12 cellular contexts compared by ENCODE assay signal in genomic region chr17:50565559-50566350, GRCh38. TPM values are rescaled to one million over a fixed set of nuclear protein-coding genes. Genes with fewer than 3 reads are reported as not detected.
DNase-seq lines count a peak whose midpoint lies in the region; ATAC-seq and TF ChIP-seq lines count a peak whose summit lies in the region.
"Had no signal": no experiment of that assay in that cellular context is flagged by ENCODE, and none has a peak within 500 bp of the region (broad histone marks: within the 10 kb centered on the region; RNA-seq: fewer than 3 reads in every experiment).

No MANE protein-coding gene starts in this region.

- H3K4me3 Mint-ChIP-seq in CD4-positive, alpha-beta memory T cell = peak overlapping the region in 2 of 8 donors; percentile 32 to 55
- no peak overlapping the region for H3K4me3 Mint-ChIP-seq in progenitor cell of endocrine pancreas (ENCODE audit: low read depth)
- H3K4me3 Mint-ChIP-seq: activated CD4-positive, alpha-beta memory T cell treated with anti-CD3 and anti-CD28 coated beads for 36 hours; stimulated activated naive CD8-positive, alpha-beta T cell treated with anti-CD3 and anti-CD28 coated beads, Interleukin-15, amount 100 ng/mL, for 72 hours had no signal

- peak in 4 of 5 donors; percentile 29 to 65 (median 38) for DNase-seq in CD4-positive, alpha-beta memory T cell
- DNase-seq in NCI-H1092 treated with DMSO at 0.1 percent for 48 hours (lab: John Stamatoyannopoulos, UW) (peak; percentile 47), amygdala (lab: John Stamatoyannopoulos, UW) (peak in 44 of 56 donors; percentile 13 to 79 (median 50)), lung microvascular endothelial cell (ENCODE audit: low read depth in 2 of 2) (peak; percentile 26 to 64), GDM1 (lab: John Stamatoyannopoulos, UW) (no peak), NCI-H2107 (lab: John Stamatoyannopoulos, UW) (no peak), progenitor cell of endocrine pancreas (ENCODE audit: low spot score, unreplicated experiment) (no peak)
- DNase-seq: activated CD4-positive, alpha-beta memory T cell treated with anti-CD3 and anti-CD28 coated beads for 36 hours; stimulated activated naive CD8-positive, alpha-beta T cell treated with anti-CD3 and anti-CD28 coated beads, Interleukin-15, amount 100 ng/mL, for 72 hours had no signal

- POLR2A ChIA-PET in CD4-positive, alpha-beta memory T cell (lab: Charles Lee; ENCODE audit: partially characterized antibody) = no interaction called here

- intact Hi-C loops in CD4-positive, alpha-beta memory T cell (cut with micrococcal nuclease) = no loop called here

- peaks cover 9 to 27% (median 17%) of the 10 kb centered on the region in 4 donors for H3K4me1 Mint-ChIP-seq in CD4-positive, alpha-beta memory T cell
- H3K4me1 Mint-ChIP-seq in progenitor cell of endocrine pancreas (ENCODE audit: low read depth) = peaks cover 23% of the 10 kb centered on the region

- H3K27ac ChIP-seq in CD4-positive, alpha-beta memory T cell (ENCODE audit: low read depth, low read length) = no peak overlapping the region
- H3K27ac ChIP-seq: neutrophil had no signal

- TF ChIP-seq CTCF in progenitor cell of endocrine pancreas (IDR thresholded peaks at IDR 0.05; ENCODE audit: unreplicated experiment) = no peak

- no peak for ATAC-seq in GM19324 (IDR thresholded peaks at IDR 0.05; ENCODE audit: low FRiP score, unreplicated experiment)
- ATAC-seq: stimulated activated naive CD8-positive, alpha-beta T cell treated with anti-CD3 and anti-CD28 coated beads, Interleukin-15, amount 100 ng/mL, for 72 hours had no signal

- CTCF ChIA-PET in CD4-positive, alpha-beta memory T cell (lab: Charles Lee; ENCODE audit: partially characterized antibody) = no interaction called here

- H3K36me3 Mint-ChIP-seq in CD4-positive, alpha-beta memory T cell = no peaks in the 10 kb centered on the region
- H3K36me3 Mint-ChIP-seq in progenitor cell of endocrine pancreas (ENCODE audit: insufficient read depth) = no peaks in the 10 kb centered on the region
- H3K36me3 Mint-ChIP-seq: activated CD4-positive, alpha-beta memory T cell treated with anti-CD3 and anti-CD28 coated beads for 36 hours had no signal

- H3K27me3 ChIP-seq in CD4-positive, alpha-beta memory T cell (ENCODE audit: insufficient read depth, low read length) = peaks cover 21% of the 10 kb centered on the region

- H3K27ac Mint-ChIP-seq in CD4-positive, alpha-beta memory T cell = peak overlapping the region in 6 of 7 donors; percentile 23 to 88 (median 60)
- H3K27ac Mint-ChIP-seq in progenitor cell of endocrine pancreas = no peak overlapping the region
- H3K27ac Mint-ChIP-seq: activated CD4-positive, alpha-beta memory T cell treated with anti-CD3 and anti-CD28 coated beads for 36 hours had no signal

- H3K9me3 ChIP-seq in CD4-positive, alpha-beta memory T cell (ENCODE audit: control insufficient read depth in 1 of 2, low read length in 2 of 2) = no peaks in the 10 kb centered on the region
- H3K9me3 ChIP-seq: neutrophil had no signal

- peaks cover 27% of the 10 kb centered on the region for H3K4me1 ChIP-seq in CD4-positive, alpha-beta memory T cell (ENCODE audit: insufficient read depth, low read length)

- H3K36me3 ChIP-seq in CD4-positive, alpha-beta memory T cell (ENCODE audit: insufficient read depth, low read length) = no peaks in the 10 kb centered on the region
- H3K36me3 ChIP-seq: neutrophil had no signal

- H3K4me3 ChIP-seq in CD4-positive, alpha-beta memory T cell (ENCODE audit: low read length in 2 of 2) = no peak overlapping the region

- no peaks in the 10 kb centered on the region for H3K9me3 Mint-ChIP-seq in CD4-positive, alpha-beta memory T cell
- no peaks in the 10 kb centered on the region for H3K9me3 Mint-ChIP-seq in progenitor cell of endocrine pancreas (ENCODE audit: low read depth)
- H3K9me3 Mint-ChIP-seq: activated CD4-positive, alpha-beta memory T cell treated with anti-CD3 and anti-CD28 coated beads for 36 hours; stimulated activated naive CD8-positive, alpha-beta T cell treated with anti-CD3 and anti-CD28 coated beads, Interleukin-15, amount 100 ng/mL, for 72 hours had no signal

- peaks cover 30 to 38% of the 10 kb centered on the region in 2 donors for H3K27me3 Mint-ChIP-seq in CD4-positive, alpha-beta memory T cell
- peaks cover 59% of the 10 kb centered on the region for H3K27me3 Mint-ChIP-seq in progenitor cell of endocrine pancreas

RNA-seq across cellular contexts. Expression of gene CACNA1G, which starts 5.2 kb away (rescaled TPM):
- not detected for total RNA-seq in CD4-positive, alpha-beta memory T cell
- not detected for polyA plus RNA-seq in CD4-positive, alpha-beta memory T cell
- total RNA-seq in lung microvascular endothelial cell (not detected in 2 replicates), progenitor cell of endocrine pancreas (0.19 and 0.36 TPM in 2 replicates)
- total RNA-seq: endothelial cell of umbilical vein had no signal
- polyA plus RNA-seq: endothelial cell of umbilical vein had no signal

RNA-seq across cellular contexts. Expression of gene SPATA20, which starts 18.8 kb away (rescaled TPM):
- 10 to 100 TPM; 13.3 to 14.1 TPM for total RNA-seq in CD4-positive, alpha-beta memory T cell
- 1 to 10 TPM; 5.4 to 7.3 TPM for polyA plus RNA-seq in CD4-positive, alpha-beta memory T cell
- 22.2 and 31.4 TPM in 2 replicates for total RNA-seq in lung microvascular endothelial cell
- total RNA-seq in progenitor cell of endocrine pancreas = 84.1 and 90.3 TPM in 2 replicates

RNA-seq across cellular contexts. Expression of gene EPN3, which starts 33.2 kb away (rescaled TPM):
- not detected for total RNA-seq in CD4-positive, alpha-beta memory T cell
- polyA plus RNA-seq in CD4-positive, alpha-beta memory T cell = not detected
- total RNA-seq in lung microvascular endothelial cell (0.22 TPM in 1 of 2 replicates, not detected in the other), progenitor cell of endocrine pancreas (8.5 and 9.1 TPM in 2 replicates)
- total RNA-seq: activated CD4-positive, alpha-beta memory T cell treated with anti-CD3 and anti-CD28 coated beads for 36 hours; endothelial cell of umbilical vein had no signal
- polyA plus RNA-seq: endothelial cell of umbilical vein had no signal

RNA-seq across cellular contexts. Expression of gene MYCBPAP, which starts 57.5 kb away (rescaled TPM):
- 1 to 10 TPM; 5.3 to 6.8 TPM for total RNA-seq in CD4-positive, alpha-beta memory T cell
- under 1 TPM in 1 of 2 donors, not detected in 1; 0.24 TPM for polyA plus RNA-seq in CD4-positive, alpha-beta memory T cell
- under 0.01 and 0.20 TPM in 2 replicates for total RNA-seq in lung microvascular endothelial cell
- total RNA-seq in progenitor cell of endocrine pancreas = 1.7 and 3.5 TPM in 2 replicates

Comparison
In these comparisons a context has a peak if more than half of its experiments do, and no peak if none do; other contexts are left out.
1. DNase-seq: peak in CD4-positive, alpha-beta memory T cell (4 of 5), NCI-H1092 treated with DMSO at 0.1 percent for 48 hours (single experiment), amygdala (44 of 56) and lung microvascular endothelial cell (2 of 2); none in GDM1 (single experiment), NCI-H2107 (single experiment) and progenitor cell of endocrine pancreas (single experiment).